2 cellular contexts compared by ENCODE assay signal in the genomic region with DNA sequence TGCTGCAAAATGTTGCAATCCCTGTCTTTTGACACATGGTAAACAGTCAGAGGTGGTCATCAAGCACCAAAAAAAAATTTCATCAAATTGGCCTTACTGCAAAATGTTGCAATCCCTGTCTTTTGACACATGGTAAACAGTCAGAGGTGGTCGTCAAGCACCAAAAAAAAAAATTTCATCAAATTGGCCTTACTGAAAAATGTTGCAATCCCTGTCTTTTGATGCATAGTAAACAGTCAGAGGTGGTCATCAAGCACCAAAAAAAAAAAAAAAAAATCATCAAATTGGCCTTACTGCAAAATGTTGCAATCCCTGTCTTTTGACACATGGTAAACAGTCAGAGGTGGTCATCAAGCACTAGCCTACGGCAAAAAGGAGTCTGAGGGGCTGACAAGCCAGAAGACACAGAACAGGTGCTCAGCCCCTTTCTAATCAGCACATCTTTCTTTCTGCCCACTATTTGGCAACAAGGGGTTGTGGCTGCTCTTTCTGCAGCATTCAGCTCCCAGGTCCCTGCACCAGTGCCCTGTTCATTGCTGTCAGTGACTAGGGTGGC.
TF ChIP-seq lines count a peak whose summit lies in the region.

No MANE protein-coding gene starts in this region.

TF ChIP-seq in liver, 16 proteins besides CTCF, POLR2A, EP300 and RAD21 (continued from another document):
- TF ChIP-seq RXRA (IDR thresholded peaks at IDR 0.05): peak; percentile 35 to 89
- peak; percentile 19 to 86 for TF ChIP-seq JUND (IDR thresholded peaks at IDR 0.05)
- TF ChIP-seq TAF1 (conservative IDR thresholded peaks at IDR 0.05): no peak
- TF ChIP-seq SP1 (IDR thresholded peaks at IDR 0.05): peak; percentile 45
- peak; percentile 33 for TF ChIP-seq FOXA1 (IDR thresholded peaks at IDR 0.05)
- TF ChIP-seq HNF4G (IDR thresholded peaks at IDR 0.05): no peak
- TF ChIP-seq, protein P1, sequence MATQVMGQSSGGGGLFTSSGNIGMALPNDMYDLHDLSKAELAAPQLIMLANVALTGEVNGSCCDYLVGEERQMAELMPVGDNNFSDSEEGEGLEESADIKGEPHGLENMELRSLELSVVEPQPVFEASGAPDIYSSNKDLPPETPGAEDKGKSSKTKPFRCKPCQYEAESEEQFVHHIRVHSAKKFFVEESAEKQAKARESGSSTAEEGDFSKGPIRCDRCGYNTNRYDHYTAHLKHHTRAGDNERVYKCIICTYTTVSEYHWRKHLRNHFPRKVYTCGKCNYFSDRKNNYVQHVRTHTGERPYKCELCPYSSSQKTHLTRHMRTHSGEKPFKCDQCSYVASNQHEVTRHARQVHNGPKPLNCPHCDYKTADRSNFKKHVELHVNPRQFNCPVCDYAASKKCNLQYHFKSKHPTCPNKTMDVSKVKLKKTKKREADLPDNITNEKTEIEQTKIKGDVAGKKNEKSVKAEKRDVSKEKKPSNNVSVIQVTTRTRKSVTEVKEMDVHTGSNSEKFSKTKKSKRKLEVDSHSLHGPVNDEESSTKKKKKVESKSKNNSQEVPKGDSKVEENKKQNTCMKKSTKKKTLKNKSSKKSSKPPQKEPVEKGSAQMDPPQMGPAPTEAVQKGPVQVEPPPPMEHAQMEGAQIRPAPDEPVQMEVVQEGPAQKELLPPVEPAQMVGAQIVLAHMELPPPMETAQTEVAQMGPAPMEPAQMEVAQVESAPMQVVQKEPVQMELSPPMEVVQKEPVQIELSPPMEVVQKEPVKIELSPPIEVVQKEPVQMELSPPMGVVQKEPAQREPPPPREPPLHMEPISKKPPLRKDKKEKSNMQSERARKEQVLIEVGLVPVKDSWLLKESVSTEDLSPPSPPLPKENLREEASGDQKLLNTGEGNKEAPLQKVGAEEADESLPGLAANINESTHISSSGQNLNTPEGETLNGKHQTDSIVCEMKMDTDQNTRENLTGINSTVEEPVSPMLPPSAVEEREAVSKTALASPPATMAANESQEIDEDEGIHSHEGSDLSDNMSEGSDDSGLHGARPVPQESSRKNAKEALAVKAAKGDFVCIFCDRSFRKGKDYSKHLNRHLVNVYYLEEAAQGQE (IDR thresholded peaks at IDR 0.05): peak; percentile 62
- peak; percentile 67 for TF ChIP-seq YY1 (IDR thresholded peaks at IDR 0.05)
- TF ChIP-seq MAX (IDR thresholded peaks at IDR 0.05): peak; percentile 75
- TF ChIP-seq ATF3 (IDR thresholded peaks at IDR 0.05): peak; percentile 41
- TF ChIP-seq GABPA (IDR thresholded peaks at IDR 0.05 in 1 of 2, conservative IDR thresholded peaks at IDR 0.05 in 1 of 2): no peak
- TF ChIP-seq FOXA2 (IDR thresholded peaks at IDR 0.05): peak; percentile 82

TF ChIP-seq in HepG2, 621 proteins besides CTCF, POLR2A, EP300 and RAD21 (continued from another document):
- TF ChIP-seq DMTF1 (CRISPR knock-in tag; IDR thresholded peaks at IDR 0.05) (no peak), PATZ1 (CRISPR knock-in tag; IDR thresholded peaks at IDR 0.05) (no peak), AGO2 (optimal IDR thresholded peaks at IDR 0.05; ENCODE audit: low read depth, low read length) (no peak), POLR2AphosphoS5 (IDR thresholded peaks at IDR 0.05; ENCODE audit: low read depth, low read length) (no peak), MXI1 (IDR thresholded peaks at IDR 0.05; ENCODE audit: borderline replicate concordance, low read depth, low read length) (no peak), MYNN (CRISPR knock-in tag; IDR thresholded peaks at IDR 0.05; ENCODE audit: low read depth) (no peak), SNAI1 (CRISPR knock-in tag; IDR thresholded peaks at IDR 0.05; ENCODE audit: borderline replicate concordance) (no peak), ZBTB26 (CRISPR knock-in tag; IDR thresholded peaks at IDR 0.05; ENCODE audit: borderline replicate concordance) (no peak), DZIP1 (CRISPR knock-in tag; IDR thresholded peaks at IDR 0.05) (no peak)
